13 cellular contexts compared by ENCODE assay signal in genomic region chr6:41704656-41705328, GRCh38. TPM values are rescaled to one million over a fixed set of nuclear protein-coding genes. Genes with fewer than 3 reads are reported as not detected.
A peak's percentile ranks its signal among the peaks of the same experiment; 100 is the strongest.
DNase-seq lines count a peak whose midpoint lies in the region; ATAC-seq, FAIRE-seq and TF ChIP-seq lines count a peak whose summit lies in the region.
"Had no signal": no experiment of that assay in that cellular context is flagged by ENCODE, and none has a peak within 500 bp of the region (broad histone marks: within the 10 kb centered on the region; RNA-seq: fewer than 3 reads in every experiment).

No MANE protein-coding gene starts in this region.

- no peaks in the 10 kb centered on the region for H3K36me3 ChIP-seq in H1 (ENCODE audit: control insufficient read depth in 2 of 4, insufficient read depth in 4 of 4, low read length in 3 of 4)
- H3K36me3 ChIP-seq in naive thymus-derived CD4-positive, alpha-beta T cell (ENCODE audit: control insufficient read depth in 2 of 3, insufficient read depth in 3 of 3, low read length in 3 of 3), result no peaks in the 10 kb centered on the region

- peak; percentile 29 for ATAC-seq in stimulated activated memory B cell treated with anti-CD40 and anti-IgM and Interleukin-4, amounts not matched to agents 10 μg/mL and 1 μg/mL and 100 μg/mL, for 72 hours
- no peak for ATAC-seq in HG02588 (IDR thresholded peaks at IDR 0.05; ENCODE audit: unreplicated experiment)
- ATAC-seq in naive thymus-derived CD4-positive, alpha-beta T cell, result no peak

- no peaks in the 10 kb centered on the region for H3K27me3 Mint-ChIP-seq in stimulated activated memory B cell treated with anti-CD40 and anti-IgM and Interleukin-4, amounts not matched to agents 10 μg/mL and 1 μg/mL and 100 μg/mL, for 72 hours
- H3K27me3 Mint-ChIP-seq in naive thymus-derived CD4-positive, alpha-beta T cell, result no peaks in the 10 kb centered on the region

- peaks cover 0 to 3% of the 10 kb centered on the region in 2 experiments for H4K20me1 ChIP-seq in H1 (replicated peaks in 1 of 2; ENCODE audit: control insufficient read depth in 1 of 2, insufficient read depth in 2 of 2, low read length in 2 of 2)

- no peak overlapping the region for H3K9ac ChIP-seq in H1 (replicated peaks in 1 of 4; ENCODE audit: extremely low read depth in 1 of 4, low read depth in 3 of 4, low read length in 3 of 4)

- no peak overlapping the region for H2AFZ ChIP-seq in H1 (ENCODE audit: low read length)

- no peak overlapping the region for H3K14ac ChIP-seq in H1 (ENCODE audit: insufficient read length)

- H3K4me1 ChIP-seq in H1 (replicated peaks in 1 of 4; ENCODE audit: control insufficient read depth in 3 of 4, insufficient read depth in 4 of 4, low read length in 3 of 4), result peaks cover 0 to 16% (median 5%) of the 10 kb centered on the region in 4 experiments; a peak in 6 of 7 replicates
- peaks cover 26 to 31% of the 10 kb centered on the region in 2 donors for H3K4me1 ChIP-seq in naive thymus-derived CD4-positive, alpha-beta T cell (ENCODE audit: control insufficient read depth in 2 of 2, insufficient read depth in 2 of 2, low read length in 2 of 2)

- no peak for TF ChIP-seq EP300 in H1 (IDR thresholded peaks at IDR 0.05; ENCODE audit: borderline replicate concordance in 1 of 2, low read depth in 2 of 2, low read length in 2 of 2)

- H4K5ac ChIP-seq in H1 (ENCODE audit: insufficient read length, low read depth, low read length), result no peak overlapping the region

- POLR2A ChIA-PET in H1 (lab: Charles Lee; ENCODE audit: partially characterized antibody), result no interaction called here
- POLR2A ChIA-PET in naive thymus-derived CD4-positive, alpha-beta T cell (lab: Charles Lee), result no interaction called here

- no peak; the same call in 1 of the 2 replicates for TF ChIP-seq POLR2A in GM12892 (IDR thresholded peaks at IDR 0.05; ENCODE audit: low read depth, low read length)
- TF ChIP-seq POLR2A in H1 (IDR thresholded peaks at IDR 0.05; ENCODE audit: control extremely low read depth in 1 of 2, low read depth in 2 of 2, low read length in 2 of 2), result no peak

- DNase-seq in GM12892 (ENCODE audit: insufficient read length) (no peak), NCI-H748 (lab: John Stamatoyannopoulos, UW; ENCODE audit: unreplicated experiment) (peak; percentile 73), H1 (ENCODE audit: low read depth in 1 of 2, low spot score in 2 of 2) (no peak), NCI-H1092 treated with DMSO at 0.1 percent for 48 hours (lab: John Stamatoyannopoulos, UW) (no peak)
- no peak for DNase-seq in naive thymus-derived CD4-positive, alpha-beta T cell
- DNase-seq: activated naive CD4-positive, alpha-beta T cell treated with Interleukin-2 at 50 U/mL for 16 hours; HCEC 1CT; NCI-H1092; stimulated activated CD4-positive, alpha-beta T cell treated with anti-CD3 and anti-CD28 coated beads, Interleukin-4, amount 100 ng/mL, for 1 hour had no signal

- no peak for TF ChIP-seq CTCF in H1 (IDR thresholded peaks at IDR 0.05; ENCODE audit: control extremely low read depth in 1 of 3, insufficient read depth in 1 of 3, low read depth in 1 of 3, low read length in 3 of 3)

- peaks cover 3% of the 10 kb centered on the region; the same call in 1 of the 2 replicates for H3K23me2 ChIP-seq in H1 (ENCODE audit: low read depth, low read length)

- peak overlapping the region; percentile 16; the same call in 1 of the 2 replicates for H2BK15ac ChIP-seq in H1 (ENCODE audit: low read length)

- peaks cover 100% of the 10 kb centered on the region for H3K4me1 Mint-ChIP-seq in stimulated activated memory B cell treated with anti-CD40 and anti-IgM and Interleukin-4, amounts not matched to agents 10 μg/mL and 1 μg/mL and 100 μg/mL, for 72 hours
- H3K4me1 Mint-ChIP-seq in naive thymus-derived CD4-positive, alpha-beta T cell, result peaks cover 23 to 57% (median 33%) of the 10 kb centered on the region in 7 donors

- H3K36me3 Mint-ChIP-seq in stimulated activated memory B cell treated with anti-CD40 and anti-IgM and Interleukin-4, amounts not matched to agents 10 μg/mL and 1 μg/mL and 100 μg/mL, for 72 hours, result peaks cover 31% of the 10 kb centered on the region
- peaks cover 0 to 4% (median 0%) of the 10 kb centered on the region in 5 donors for H3K36me3 Mint-ChIP-seq in naive thymus-derived CD4-positive, alpha-beta T cell

- H3K23ac ChIP-seq in H1 (ENCODE audit: insufficient read length), result no peak overlapping the region

- no peak for TF ChIP-seq RAD21 in H1 (IDR thresholded peaks at IDR 0.05 in 1 of 2, conservative IDR thresholded peaks at IDR 0.05 in 1 of 2; ENCODE audit: low read depth in 2 of 2, low read length in 2 of 2)

- no peak overlapping the region for H3K56ac ChIP-seq in H1 (replicated peaks; ENCODE audit: insufficient read length, low read depth, low read length)

- no peak overlapping the region for H2BK5ac ChIP-seq in H1 (ENCODE audit: low read depth, low read length)

- H3K79me1 ChIP-seq in H1 (ENCODE audit: low read depth, low read length), result 0 out of 2 replicates have a peak, but pooled peaks cover 2% of the 10 kb centered on the region

- H3K4me3 ChIP-seq in H1 (ENCODE audit: extremely low read depth in 1 of 4, insufficient read depth in 2 of 4, low read depth in 3 of 4, low read length in 4 of 4), result no peak overlapping the region
- H3K4me3 ChIP-seq in naive thymus-derived CD4-positive, alpha-beta T cell (ENCODE audit: low read length), result no peak overlapping the region

- H4K91ac ChIP-seq in H1 (replicated peaks; ENCODE audit: insufficient read length, low read length), result peak overlapping the region; percentile 26

- H4K8ac ChIP-seq in H1 (ENCODE audit: extremely low read depth, insufficient read depth, low read length), result no peak overlapping the region; the same call in 1 of the 2 replicates

- H3K18ac ChIP-seq in H1 (ENCODE audit: extremely low read depth, low read length), result no peak overlapping the region

- no peak overlapping the region for H2BK20ac ChIP-seq in H1 (ENCODE audit: low read length)

- WGBS in H1 (ENCODE audit: extremely low coverage in 1 of 2, insufficient coverage in 1 of 2, insufficient read length in 1 of 2, insufficient replicate concordance in 2 of 2, low coverage in 1 of 2, low lambda C conversion rate in 2 of 2, missing lambda C conversion rate in 1 of 2), 2 experiments, result 71% methylated on average over 6 of the region's 6 CpGs; no CpG with 5 or more reads in 1 of the 2 experiments

- 0 out of 2 replicates have a peak overlapping the region, but pooled peaks have one; percentile 9 for H2BK12ac ChIP-seq in H1 (ENCODE audit: low read depth, low read length)

- H3K27me3 ChIP-seq in H1 (replicated peaks in 1 of 4; ENCODE audit: control insufficient read depth in 3 of 4, extremely low read depth in 1 of 4, insufficient read depth in 3 of 4, low read length in 3 of 4), result no peaks in the 10 kb centered on the region; a peak in 2 of 7 replicates
- H3K27me3 ChIP-seq in naive thymus-derived CD4-positive, alpha-beta T cell (ENCODE audit: control insufficient read depth in 2 of 2, insufficient read depth in 2 of 2, low read length in 2 of 2), result no peaks in the 10 kb centered on the region
- H3K27me3 ChIP-seq: neutrophil had no signal

- peak overlapping the region; percentile 87 for H3K4me3 Mint-ChIP-seq in stimulated activated memory B cell treated with anti-CD40 and anti-IgM and Interleukin-4, amounts not matched to agents 10 μg/mL and 1 μg/mL and 100 μg/mL, for 72 hours
- peak overlapping the region in 2 of 10 donors; percentile 14 to 30 for H3K4me3 Mint-ChIP-seq in naive thymus-derived CD4-positive, alpha-beta T cell

- H3K27ac ChIP-seq in H1 (ENCODE audit: low read depth, low read length), result no peak overlapping the region
- no peak overlapping the region for H3K27ac ChIP-seq in naive thymus-derived CD4-positive, alpha-beta T cell (ENCODE audit: low read depth, low read length)

- peak; percentile 86 for FAIRE-seq in GM12892 (lab: Jason Lieb, UNC)
- FAIRE-seq in H1 (lab: Jason Lieb, UNC), result no peak

- no peak overlapping the region for H3K4me2 ChIP-seq in H1 (ENCODE audit: insufficient read depth in 1 of 2, low read depth in 2 of 2, low read length in 2 of 2)

- no peak overlapping the region for H3K4ac ChIP-seq in H1 (replicated peaks; ENCODE audit: insufficient read length, low read depth, low read length)

- H3K9me3 Mint-ChIP-seq in stimulated activated memory B cell treated with anti-CD40 and anti-IgM and Interleukin-4, amounts not matched to agents 10 μg/mL and 1 μg/mL and 100 μg/mL, for 72 hours, result peaks cover 3% of the 10 kb centered on the region
- no peaks in the 10 kb centered on the region for H3K9me3 Mint-ChIP-seq in naive thymus-derived CD4-positive, alpha-beta T cell

- H2BK120ac ChIP-seq in H1 (replicated peaks; ENCODE audit: low read depth, low read length), result no peak overlapping the region

- H3K9me3 ChIP-seq in H1 (ENCODE audit: insufficient read depth in 2 of 2, low read depth in 1 of 2, low read length in 1 of 2), result no peaks in the 10 kb centered on the region
- H3K9me3 ChIP-seq in naive thymus-derived CD4-positive, alpha-beta T cell (ENCODE audit: control insufficient read depth in 2 of 3, low read length in 3 of 3), result no peaks in the 10 kb centered on the region
- H3K9me3 ChIP-seq: neutrophil had no signal

- CTCF ChIA-PET in H1 (lab: Charles Lee; ENCODE audit: partially characterized antibody), result interaction anchor here (0.6 to 12.5 kb wide), 32 partner anchors 8 to 426 kb away, joined by 3 to 181 read pairs (median 4); partner anchors contain the start of genes PRICKLE4, TFEB and TOMM6
- CTCF ChIA-PET in naive thymus-derived CD4-positive, alpha-beta T cell (lab: Charles Lee), result interaction anchor here (1.3 kb wide), 1 partner anchor 488 kb away, joined by 4 read pairs; no protein-coding TSS in a partner anchor

- no peaks in the 10 kb centered on the region for H3K79me2 ChIP-seq in H1 (ENCODE audit: control insufficient read depth in 1 of 2, insufficient read depth in 2 of 2, low read length in 2 of 2)

- intact Hi-C loops in naive thymus-derived CD4-positive, alpha-beta T cell (cut with micrococcal nuclease), result no loop called here

- H3K27ac Mint-ChIP-seq in stimulated activated memory B cell treated with anti-CD40 and anti-IgM and Interleukin-4, amounts not matched to agents 10 μg/mL and 1 μg/mL and 100 μg/mL, for 72 hours, result peak overlapping the region; percentile 98
- no peak overlapping the region for H3K27ac Mint-ChIP-seq in naive thymus-derived CD4-positive, alpha-beta T cell

- no peak overlapping the region for H2AK5ac ChIP-seq in H1 (ENCODE audit: low read depth, low read length)

RNA-seq across cellular contexts. Expression of gene TFEB, which starts 30.6 kb away (rescaled TPM):
- polyA plus RNA-seq in GM12892 (2012; ENCODE audit: missing spikeins), result 55.3 TPM
- 2.3 and 2.4 TPM in 2 replicates for total RNA-seq in H1 (2021; fragmentation: NEBNext Ultra II Directional; extraction: Animal tissue kit (Norgen Biotek cat#: 25700))
- polyA plus RNA-seq in H1 (2011; rRNA removed), result 5.9 and 6.7 TPM in 2 replicates
- polyA plus RNA-seq in H1 (2011; cell fraction: cytosol; rRNA removed), result 4.6 TPM
- polyA plus RNA-seq in H1 (2011; cell fraction: nucleus; rRNA removed), result 7.6 TPM
- 2.1 to 6.8 TPM (median 4.1 TPM) in 4 replicates for polyA plus RNA-seq in H1 (2012, experiment 1 of 2)
- 2.7 TPM for polyA plus RNA-seq in H1 (2012, experiment 2 of 2)
- 0.71 TPM for polyA plus RNA-seq in H1 (2013, experiment 1 of 2)
- polyA plus RNA-seq in H1 (2013, experiment 2 of 2), result 0.61 TPM
- polyA minus RNA-seq in H1 (2011; rRNA and poly(A)+ RNA removed), result 1.9 and 4.6 TPM in 2 replicates
- polyA minus RNA-seq in H1 (2011; cell fraction: cytosol; rRNA and poly(A)+ RNA removed), result 3.2 TPM
- polyA minus RNA-seq in H1 (2011; cell fraction: nucleus; rRNA and poly(A)+ RNA removed), result 2.8 TPM
- total RNA-seq in naive thymus-derived CD4-positive, alpha-beta T cell, result 10 to 100 TPM in 3 of 5 experiments, 1 to 10 TPM in 2; 7.4 to 39.9 (median 11.8) TPM
- polyA plus RNA-seq in naive thymus-derived CD4-positive, alpha-beta T cell, result 1 to 10 TPM; 2.4 to 6.0 TPM

RNA-seq across cellular contexts. Expression of gene PGC, which starts 42.4 kb away (rescaled TPM):
- polyA plus RNA-seq in GM12892 (2012; ENCODE audit: missing spikeins), result not detected
- not detected in 2 replicates for total RNA-seq in H1 (2021; fragmentation: NEBNext Ultra II Directional; extraction: Animal tissue kit (Norgen Biotek cat#: 25700))
- 0.09 and 0.25 TPM in 2 replicates for polyA plus RNA-seq in H1 (2011; rRNA removed)
- polyA plus RNA-seq in H1 (2011; cell fraction: cytosol; rRNA removed), result 0.22 TPM
- polyA plus RNA-seq in H1 (2011; cell fraction: nucleus; rRNA removed), result 0.21 TPM
- 0.23 TPM in 1 of 4 replicates, not detected in the others for polyA plus RNA-seq in H1 (2012, experiment 1 of 2)
- polyA plus RNA-seq in H1 (2012, experiment 2 of 2), result 0.13 TPM
- 0.04 TPM for polyA plus RNA-seq in H1 (2013, experiment 1 of 2)
- 0.07 TPM for polyA plus RNA-seq in H1 (2013, experiment 2 of 2)
- polyA minus RNA-seq in H1 (2011; rRNA and poly(A)+ RNA removed), result not detected in 2 replicates
- polyA minus RNA-seq in H1 (2011; cell fraction: cytosol; rRNA and poly(A)+ RNA removed), result not detected
- not detected for polyA minus RNA-seq in H1 (2011; cell fraction: nucleus; rRNA and poly(A)+ RNA removed)
- not detected for total RNA-seq in naive thymus-derived CD4-positive, alpha-beta T cell
- not detected for polyA plus RNA-seq in naive thymus-derived CD4-positive, alpha-beta T cell
- total RNA-seq: ureter had no signal
